Comparison of ENCODE assay signal across 8 cellular contexts in the genomic region with DNA sequence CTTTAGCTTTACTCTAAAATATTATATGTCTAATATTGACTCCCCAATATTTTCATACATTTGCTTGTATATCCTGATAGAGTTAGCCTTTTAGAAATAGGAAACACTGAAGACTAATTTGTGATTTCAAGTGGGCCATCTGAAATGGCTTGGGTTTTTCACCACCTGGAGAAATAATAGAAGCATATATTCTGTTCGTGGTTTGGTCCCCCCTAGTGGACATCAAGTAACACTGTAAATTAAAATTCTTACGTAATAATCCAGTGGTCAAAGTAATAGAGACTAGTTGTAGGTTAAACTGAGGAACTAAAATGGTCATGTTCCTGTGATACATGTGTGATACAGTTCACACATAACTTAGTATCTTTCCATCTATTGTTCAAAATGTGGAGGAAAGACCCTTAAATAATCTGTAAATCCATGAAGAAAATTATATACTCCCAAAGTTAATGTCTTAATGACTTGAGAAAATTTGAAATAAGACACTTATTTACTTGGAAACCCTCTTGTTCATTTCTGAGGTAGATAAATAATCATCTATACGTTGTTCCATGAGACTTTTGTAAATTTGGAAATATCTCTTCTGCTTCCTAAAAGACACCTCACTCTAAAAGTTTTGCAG.
DNase-seq lines count a peak whose midpoint lies in the region; ATAC-seq, FAIRE-seq and TF ChIP-seq lines count a peak whose summit lies in the region.

No MANE protein-coding gene starts in this region.

- H4K20me1 ChIP-seq in OCI-LY1 (ENCODE audit: insufficient read depth, low read length) (no peaks in the 10 kb centered on the region), fibroblast of lung (ENCODE audit: control insufficient read depth, extremely low read depth, insufficient read depth, low read length) (no peaks in the 10 kb centered on the region), smooth muscle cell (ENCODE audit: low read depth) (no peaks in the 10 kb centered on the region)

- ATAC-seq in A549 (peak in 1 of 2 experiments; percentile 72; a peak in 3 of 6 replicates), HG02938 (IDR thresholded peaks at IDR 0.05; ENCODE audit: unreplicated experiment) (peak; percentile 90)

- peak; percentile 21 to 49 for DNase-seq in A549 (ENCODE audit: low read depth in 1 of 2, low spot score in 1 of 2)
- DNase-seq in GM13976 (ENCODE audit: low spot score) = peak; percentile 29
- peak; percentile 32 to 49 for DNase-seq in fibroblast of lung (ENCODE audit: low read depth in 2 of 2)
- no peak for DNase-seq in smooth muscle cell (lab: John Stamatoyannopoulos, UW; ENCODE audit: unreplicated experiment)
- no peak for DNase-seq in GOT3 (lab: John Stamatoyannopoulos, UW)
- DNase-seq in activated CD4-positive, CD25-positive, alpha-beta regulatory T cell (lab: John Stamatoyannopoulos, UW) = no peak

- H3K4me3 ChIP-seq in A549 (no peak overlapping the region), OCI-LY1 (ENCODE audit: low read depth, low read length, poor library complexity, severe bottlenecking) (no peak overlapping the region), fibroblast of lung (replicated peaks in 1 of 4; ENCODE audit: control extremely low read depth in 1 of 4, insufficient read depth in 1 of 4, low read depth in 3 of 4, low read length in 4 of 4) (no peak overlapping the region), smooth muscle cell (no peak overlapping the region)

- no peak overlapping the region for H2AFZ ChIP-seq in OCI-LY1 (ENCODE audit: low read length)
- H2AFZ ChIP-seq in fibroblast of lung (ENCODE audit: low read length) = no peak overlapping the region
- H2AFZ ChIP-seq in smooth muscle cell (ENCODE audit: low read depth) = no peak overlapping the region

- H3K9me2 ChIP-seq in OCI-LY1 (ENCODE audit: low read depth, low read length) = no peaks in the 10 kb centered on the region

- H3K27ac ChIP-seq in A549 = no peak overlapping the region
- H3K27ac ChIP-seq in OCI-LY1 (ENCODE audit: low read depth, low read length, poor library complexity, severe bottlenecking) = no peak overlapping the region
- no peak overlapping the region for H3K27ac ChIP-seq in fibroblast of lung (ENCODE audit: insufficient read depth, low read length)
- no peak overlapping the region for H3K27ac ChIP-seq in smooth muscle cell (ENCODE audit: low read depth)

- CTCF ChIA-PET in A549 (lab: Yijun Ruan, JAX) = no interaction called here

- H3K79me2 ChIP-seq in OCI-LY1 (ENCODE audit: insufficient read depth, low read length) = no peaks in the 10 kb centered on the region
- H3K79me2 ChIP-seq in fibroblast of lung (ENCODE audit: control insufficient read depth, insufficient read depth, low read length) = no peaks in the 10 kb centered on the region
- no peaks in the 10 kb centered on the region for H3K79me2 ChIP-seq in smooth muscle cell (ENCODE audit: low read depth)

- no peak overlapping the region for H3K4me2 ChIP-seq in A549
- H3K4me2 ChIP-seq in OCI-LY1 (ENCODE audit: low read length) = no peak overlapping the region
- H3K4me2 ChIP-seq in fibroblast of lung (ENCODE audit: extremely low read depth, insufficient read depth, low read length) = no peak overlapping the region
- no peak overlapping the region for H3K4me2 ChIP-seq in smooth muscle cell

- no peak for TF ChIP-seq EP300 in A549 (IDR thresholded peaks at IDR 0.05)

- H3K9ac ChIP-seq in OCI-LY1 (ENCODE audit: low read length) (no peak overlapping the region), fibroblast of lung (ENCODE audit: insufficient read depth, low read length) (no peak overlapping the region), smooth muscle cell (ENCODE audit: low read depth) (no peak overlapping the region)

- no peaks in the 10 kb centered on the region for H3K9me3 ChIP-seq in A549
- H3K9me3 ChIP-seq in OCI-LY1 (ENCODE audit: low read length) = no peaks in the 10 kb centered on the region
- no peaks in the 10 kb centered on the region for H3K9me3 ChIP-seq in fibroblast of lung (ENCODE audit: control insufficient read depth, insufficient read depth, low read depth, low read length)
- H3K9me3 ChIP-seq in smooth muscle cell (replicated peaks; ENCODE audit: low read depth) = no peaks in the 10 kb centered on the region

- under 1% methylated on average over 3 of the region's 3 CpGs for WGBS in A549 (ENCODE audit: missing lambda C conversion rate)
- WGBS in smooth muscle cell (ENCODE audit: low lambda C conversion rate) = 19% methylated on average over 3 of the region's 3 CpGs

- H3F3A ChIP-seq in OCI-LY1 (ENCODE audit: insufficient read depth, low read length) = no peaks in the 10 kb centered on the region
- H3F3A ChIP-seq in smooth muscle cell (ENCODE audit: low read depth) = no peaks in the 10 kb centered on the region

- in situ Hi-C loops in GM13976 (cut with MboI; ENCODE audit: low sequenced_read_pairs, unreplicated experiment) = loop anchor here (25.0 kb wide), 1 partner anchor 341 kb away; no protein-coding TSS in a partner anchor

- peak; percentile 33 to 47; a peak in 3 of 5 replicates for TF ChIP-seq RAD21 in A549 (conservative IDR thresholded peaks at IDR 0.05 in 1 of 2, IDR thresholded peaks at IDR 0.05 in 1 of 2)

- no peaks in the 10 kb centered on the region for H3K27me3 ChIP-seq in OCI-LY1 (ENCODE audit: insufficient read depth, low read length)
- no peaks in the 10 kb centered on the region for H3K27me3 ChIP-seq in fibroblast of lung (ENCODE audit: control insufficient read depth, insufficient read depth, low read length)
- no peaks in the 10 kb centered on the region for H3K27me3 ChIP-seq in smooth muscle cell (ENCODE audit: low read depth)

- TF ChIP-seq POLR2A in A549 (IDR thresholded peaks at IDR 0.05; ENCODE audit: low read length) = no peak

- TF ChIP-seq CTCF in A549 (IDR thresholded peaks at IDR 0.05) = peak; percentile 53
- peak; percentile 6 for TF ChIP-seq CTCF in GM13976 (IDR thresholded peaks at IDR 0.05; ENCODE audit: borderline replicate concordance, control extremely low read depth, extremely low read depth, insufficient read depth, missing control alignments)
- TF ChIP-seq CTCF in OCI-LY1 (IDR thresholded peaks at IDR 0.05; ENCODE audit: low read length) = peak; percentile 78
- TF ChIP-seq CTCF in fibroblast of lung (conservative IDR thresholded peaks at IDR 0.05 in 1 of 2, IDR thresholded peaks at IDR 0.05 in 1 of 2; ENCODE audit: low read depth in 1 of 2, low read length in 2 of 2) = peak; percentile 48 to 60
- peak; percentile 58 for TF ChIP-seq CTCF in smooth muscle cell (IDR thresholded peaks at IDR 0.05; ENCODE audit: borderline replicate concordance, insufficient read depth, poor library complexity, severe bottlenecking)

- FAIRE-seq in A549 (lab: Jason Lieb, UNC) = no peak

- H3K36me3 ChIP-seq in OCI-LY1 (ENCODE audit: insufficient read depth, low read length) (no peaks in the 10 kb centered on the region), fibroblast of lung (ENCODE audit: control insufficient read depth, insufficient read depth, low read length) (no peaks in the 10 kb centered on the region), smooth muscle cell (ENCODE audit: low read depth) (no peaks in the 10 kb centered on the region)

- POLR2A ChIA-PET in A549 (lab: Yijun Ruan, JAX) = no interaction called here

- H3K4me1 ChIP-seq in A549 (no peaks in the 10 kb centered on the region), OCI-LY1 (ENCODE audit: insufficient read depth, low read length, severe bottlenecking) (no peaks in the 10 kb centered on the region), fibroblast of lung (ENCODE audit: control insufficient read depth, extremely low read depth, insufficient read depth, low read length) (no peaks in the 10 kb centered on the region), smooth muscle cell (ENCODE audit: low read depth) (no peaks in the 10 kb centered on the region)

TF ChIP-seq in A549, 52 proteins besides CTCF, POLR2A, EP300 and RAD21:
- TF ChIP-seq FOSB (CRISPR knock-in tag; IDR thresholded peaks at IDR 0.05) (no peak), CEBPB (IDR thresholded peaks at IDR 0.05) (peak; percentile 46 to 79; a peak in 3 of 4 replicates), SMC3 (IDR thresholded peaks at IDR 0.05) (peak; percentile 36; the same call in 1 of the 3 replicates)

Comparison
In these comparisons a context has a peak if more than half of its experiments do, and no peak if none do; other contexts are left out.
1. DNase-seq: peak in A549 (2 of 2), GM13976 (single experiment) and fibroblast of lung (2 of 2); none in smooth muscle cell (single experiment), GOT3 (single experiment) and activated CD4-positive, CD25-positive, alpha-beta regulatory T cell (0 of 4).
2. CTCF ChIP-seq: peak in every context shown above with its lines; median percentile 78 in OCI-LY1; 58 in smooth muscle cell; 54 in fibroblast of lung; 53 in A549; 6 in GM13976.